14 cellular contexts compared by ENCODE assay signal in the genomic region with DNA sequence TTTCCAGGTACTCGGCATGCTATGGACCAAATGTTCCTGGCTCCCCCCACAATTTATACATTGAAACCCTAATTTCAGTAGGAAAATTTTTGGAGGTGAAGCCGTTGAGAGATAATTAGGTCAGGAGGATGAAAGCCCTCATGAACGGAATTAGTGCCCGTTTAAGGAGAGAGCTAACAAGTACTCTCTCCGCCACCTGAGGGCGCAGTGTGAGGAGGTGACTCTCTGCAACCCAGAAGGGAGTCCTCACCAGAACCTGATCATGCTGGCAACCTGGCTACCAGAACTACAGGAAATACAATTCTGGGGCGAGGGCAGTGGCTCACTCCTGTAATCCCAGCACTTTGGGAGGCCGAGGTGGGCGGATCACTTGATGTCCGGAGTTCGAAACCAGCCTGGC.
DNase-seq lines count a peak whose midpoint lies in the region; ATAC-seq and TF ChIP-seq lines count a peak whose summit lies in the region.
"Had no signal": no experiment of that assay in that cellular context is flagged by ENCODE, and none has a peak within 500 bp of the region (broad histone marks: within the 10 kb centered on the region; RNA-seq: fewer than 3 reads in every experiment).

No MANE protein-coding gene starts in this region.

- H3K4me2 ChIP-seq in DOHH2 (ENCODE audit: low read length) = no peak overlapping the region

- intact Hi-C loops in colonic mucosa (cut with DNase I) = no loop called here

- no peaks in the 10 kb centered on the region for H3K9me3 ChIP-seq in BE2C
- no peaks in the 10 kb centered on the region for H3K9me3 ChIP-seq in DOHH2 (ENCODE audit: control insufficient read depth, insufficient read depth, low read length)
- H3K9me3 ChIP-seq in NT2/D1 (ENCODE audit: insufficient read depth, low read length) = no peaks in the 10 kb centered on the region
- H3K9me3 ChIP-seq in colonic mucosa = no peaks in the 10 kb centered on the region
- H3K9me3 ChIP-seq: right atrium auricular region, thoracic aorta had no signal

- ATAC-seq in HG02763 (IDR thresholded peaks at IDR 0.05; ENCODE audit: unreplicated experiment) = no peak
- ATAC-seq: left cardiac atrium had no signal

- H3K36me3 Mint-ChIP-seq in glutamatergic neuron (ENCODE audit: unreplicated experiment) = no peaks in the 10 kb centered on the region
- H3K36me3 Mint-ChIP-seq: CD4-positive, CD25-positive, alpha-beta regulatory T cell had no signal

- H3K27me3 ChIP-seq in BE2C = no peaks in the 10 kb centered on the region
- no peaks in the 10 kb centered on the region for H3K27me3 ChIP-seq in DOHH2 (ENCODE audit: control insufficient read depth, low read length)
- no peaks in the 10 kb centered on the region for H3K27me3 ChIP-seq in NT2/D1 (ENCODE audit: insufficient read depth, insufficient read length)
- no peaks in the 10 kb centered on the region for H3K27me3 ChIP-seq in colonic mucosa
- H3K27me3 ChIP-seq: right atrium auricular region had no signal

- no peaks in the 10 kb centered on the region for H3K36me3 ChIP-seq in BE2C
- H3K36me3 ChIP-seq in DOHH2 (ENCODE audit: control insufficient read depth, low read length) = no peaks in the 10 kb centered on the region
- no peaks in the 10 kb centered on the region for H3K36me3 ChIP-seq in NT2/D1 (ENCODE audit: insufficient read depth, insufficient read length, low read length)
- no peaks in the 10 kb centered on the region for H3K36me3 ChIP-seq in colonic mucosa
- H3K36me3 ChIP-seq: right atrium auricular region, thoracic aorta had no signal

- peak; percentile 50 for DNase-seq in BE2C
- peak; percentile 28 for DNase-seq in NT2/D1 (ENCODE audit: low read depth, low spot score)
- peak; percentile 55 for DNase-seq in glutamatergic neuron
- no peak for DNase-seq in NCI-H187 treated with DMSO at 0.1 percent for 48 hours (lab: John Stamatoyannopoulos, UW)
- no peak for DNase-seq in colonic mucosa
- DNase-seq: activated CD4-positive, alpha-beta T cell treated with anti-CD3 and anti-CD28 coated beads, Interleukin-2, amount 50 U/mL, for 4 hours; CD4-positive, CD25-positive, alpha-beta regulatory T cell; foreskin melanocyte; left cardiac atrium; NCI-H524 treated with DMSO at 0.1 percent for 48 hours had no signal

- H3K9me3 Mint-ChIP-seq in glutamatergic neuron (ENCODE audit: unreplicated experiment) = peaks cover 3% of the 10 kb centered on the region

- H3K4me3 ChIP-seq in BE2C (ENCODE audit: low read depth, low read length) (no peak overlapping the region), DOHH2 (ENCODE audit: low read length) (no peak overlapping the region), NT2/D1 (ENCODE audit: insufficient read length, low read depth) (no peak overlapping the region), colonic mucosa (no peak overlapping the region)
- H3K4me3 ChIP-seq: right atrium auricular region, thoracic aorta had no signal

- H4K20me1 ChIP-seq in DOHH2 (ENCODE audit: control insufficient read depth, insufficient read depth, low read depth, low read length) = no peaks in the 10 kb centered on the region

- H3K27me3 Mint-ChIP-seq in glutamatergic neuron (ENCODE audit: unreplicated experiment) = peaks cover 2% of the 10 kb centered on the region
- H3K27me3 Mint-ChIP-seq: CD4-positive, CD25-positive, alpha-beta regulatory T cell had no signal

- H3K9ac ChIP-seq in NT2/D1 (ENCODE audit: insufficient read length, low read depth) = no peak overlapping the region
- no peak overlapping the region for H3K9ac ChIP-seq in colonic mucosa (ENCODE audit: low read depth in 2 of 2, low read length in 2 of 2)

- no peaks in the 10 kb centered on the region for H3F3A ChIP-seq in DOHH2 (ENCODE audit: control insufficient read depth, insufficient read depth)

- H3K27ac Mint-ChIP-seq in glutamatergic neuron (ENCODE audit: unreplicated experiment) = no peak overlapping the region

- H3K4me3 Mint-ChIP-seq in glutamatergic neuron (ENCODE audit: unreplicated experiment) = no peak overlapping the region
- H3K4me3 Mint-ChIP-seq: CD4-positive, CD25-positive, alpha-beta regulatory T cell had no signal

- H3K4me1 ChIP-seq in BE2C (no peaks in the 10 kb centered on the region; the same call in 1 of the 2 replicates), DOHH2 (ENCODE audit: control insufficient read depth, low read length) (no peaks in the 10 kb centered on the region), NT2/D1 (ENCODE audit: insufficient read depth, insufficient read length) (no peaks in the 10 kb centered on the region), colonic mucosa (no peaks in the 10 kb centered on the region)
- H3K4me1 ChIP-seq: right atrium auricular region had no signal

- no peaks in the 10 kb centered on the region for H3K9me2 ChIP-seq in DOHH2 (replicated peaks; ENCODE audit: control insufficient read depth, low read length)

- no peaks in the 10 kb centered on the region for H3K4me1 Mint-ChIP-seq in glutamatergic neuron (ENCODE audit: low read depth, unreplicated experiment)
- H3K4me1 Mint-ChIP-seq: CD4-positive, CD25-positive, alpha-beta regulatory T cell had no signal

- H3K79me2 ChIP-seq in DOHH2 (ENCODE audit: control insufficient read depth, low read length) = no peaks in the 10 kb centered on the region

- TF ChIP-seq CTCF in BE2C (IDR thresholded peaks at IDR 0.05; ENCODE audit: low read depth, low read length) = peak; percentile 45
- TF ChIP-seq CTCF in DOHH2 (IDR thresholded peaks at IDR 0.05; ENCODE audit: low read depth, low read length, poor library complexity, severe bottlenecking) = peak; percentile 25
- peak; percentile 33 for TF ChIP-seq CTCF in glutamatergic neuron (IDR thresholded peaks at IDR 0.05; ENCODE audit: partially characterized antibody, unreplicated experiment)
- TF ChIP-seq CTCF in colonic mucosa (IDR thresholded peaks at IDR 0.05) = no peak

- H3K27ac ChIP-seq in DOHH2 (ENCODE audit: low read depth, low read length) = no peak overlapping the region
- H3K27ac ChIP-seq in colonic mucosa = no peak overlapping the region
- H3K27ac ChIP-seq: right atrium auricular region, thoracic aorta had no signal

Comparison
In these comparisons a context has a peak if more than half of its experiments do, and no peak if none do; other contexts are left out.
1. DNase-seq: peak in BE2C (single experiment), NT2/D1 (single experiment) and glutamatergic neuron (single experiment); none in NCI-H187 treated with DMSO at 0.1 percent for 48 hours (single experiment) and colonic mucosa (single experiment).